ENCODE assay signal across 18 cellular contexts in genomic region chr10:125626671-125627070, GRCh38. TPM values are rescaled to one million over a fixed set of nuclear protein-coding genes. Genes with fewer than 3 reads are reported as not detected.
DNase-seq lines count a peak whose midpoint lies in the region; ATAC-seq, FAIRE-seq and TF ChIP-seq lines count a peak whose summit lies in the region.
"Had no signal": no experiment of that assay in that cellular context is flagged by ENCODE, and none has a peak within 500 bp of the region (broad histone marks: within the 10 kb centered on the region; RNA-seq: fewer than 3 reads in every experiment).

No MANE protein-coding gene starts in this region.

- no peaks in the 10 kb centered on the region for H3K36me3 Mint-ChIP-seq in GM23338 (ENCODE audit: low read depth)
- H3K36me3 Mint-ChIP-seq in nephron progenitor cell (ENCODE audit: low read depth): no peaks in the 10 kb centered on the region
- H3K36me3 Mint-ChIP-seq: CD8-positive, alpha-beta memory T cell had no signal

- no peak for ATAC-seq in GM23338
- no peak for ATAC-seq in HepG2
- ATAC-seq: A549, GM12878 had no signal

- H3K36me3 ChIP-seq in GM23338 (ENCODE audit: insufficient read depth) (no peaks in the 10 kb centered on the region), endothelial cell of umbilical vein (ENCODE audit: control insufficient read depth in 2 of 2, extremely low read depth in 1 of 2, insufficient read depth in 2 of 2, low read length in 2 of 2) (no peaks in the 10 kb centered on the region), HepG2 (replicated peaks in 1 of 2; ENCODE audit: control insufficient read depth in 1 of 2, insufficient read depth in 2 of 2, low read length in 2 of 2) (no peaks in the 10 kb centered on the region), mesenchymal stem cell (ENCODE audit: control insufficient read depth in 1 of 2, insufficient read depth in 2 of 2, low read depth in 1 of 2, low read length in 2 of 2) (no peaks in the 10 kb centered on the region)
- H3K36me3 ChIP-seq: HAP-1 had no signal

- peaks cover 7% of the 10 kb centered on the region for H3K4me1 Mint-ChIP-seq in GM23338
- peaks cover 19% of the 10 kb centered on the region for H3K4me1 Mint-ChIP-seq in nephron progenitor cell
- H3K4me1 Mint-ChIP-seq: CD8-positive, alpha-beta memory T cell had no signal

- no peak overlapping the region for H3K18ac ChIP-seq in mesenchymal stem cell (ENCODE audit: low read depth in 1 of 2, low read length in 2 of 2)

- no peaks in the 10 kb centered on the region; the same call in 1 of the 2 replicates for H3K9me2 ChIP-seq in GM23338 (ENCODE audit: insufficient read depth)

- H3K4me3 Mint-ChIP-seq in GM23338 (no peak overlapping the region), nephron progenitor cell (no peak overlapping the region)
- H3K4me3 Mint-ChIP-seq: CD8-positive, alpha-beta memory T cell had no signal

- no peak overlapping the region for H4K8ac ChIP-seq in mesenchymal stem cell (ENCODE audit: low read length)

- in situ Hi-C loops in HepG2 (cut with HindIII; ENCODE audit: extremely low pct_ligation_motif_present, low pct_unique_long_range_greater_than_20kb): no loop called here

- H3K9ac ChIP-seq in endothelial cell of umbilical vein (replicated peaks; ENCODE audit: extremely low read depth, insufficient read depth, low read length) (no peak overlapping the region), HepG2 (ENCODE audit: insufficient read depth, low read depth, low read length) (no peak overlapping the region), mesenchymal stem cell (ENCODE audit: low read length) (no peak overlapping the region)

- POLR2A ChIA-PET in endothelial cell of umbilical vein (lab: Charles Lee): no interaction called here
- POLR2A ChIA-PET in HepG2 (lab: Yijun Ruan, JAX): no interaction called here

- H3F3A ChIP-seq in GM23338 (replicated peaks; ENCODE audit: low read depth): no peaks in the 10 kb centered on the region

- H3K4ac ChIP-seq in mesenchymal stem cell (ENCODE audit: low read depth in 1 of 2, low read length in 2 of 2): no peak overlapping the region

- H3K9me1 ChIP-seq in endothelial cell of umbilical vein (replicated peaks; ENCODE audit: control insufficient read depth, extremely low read depth, insufficient read depth, low read length): no peaks in the 10 kb centered on the region

- H3K27ac Mint-ChIP-seq in GM23338 (no peak overlapping the region), nephron progenitor cell (peak overlapping the region; percentile 68)

- TF ChIP-seq CTCF in GM23338 (conservative IDR thresholded peaks at IDR 0.05; ENCODE audit: low read depth in 2 of 2) (no peak), coronary artery (IDR thresholded peaks at IDR 0.05) (no peak), endothelial cell of umbilical vein (IDR thresholded peaks at IDR 0.05; ENCODE audit: extremely low read depth in 1 of 2, insufficient read depth in 1 of 2, low read depth in 1 of 2, low read length in 2 of 2) (no peak), nephron progenitor cell (IDR thresholded peaks at IDR 0.05) (no peak), HepG2 (CRISPR knock-in tag; IDR thresholded peaks at IDR 0.05) (no peak)

- H3K4me3 ChIP-seq in GM23338 (no peak overlapping the region), coronary artery (no peak overlapping the region), endothelial cell of umbilical vein (replicated peaks in 1 of 3; ENCODE audit: insufficient read depth in 1 of 3, low read depth in 1 of 3, low read length in 3 of 3) (no peak overlapping the region), HepG2 (replicated peaks in 1 of 3; ENCODE audit: insufficient read depth in 1 of 3, low read depth in 2 of 3, low read length in 3 of 3) (no peak overlapping the region), mesenchymal stem cell (ENCODE audit: insufficient read depth in 1 of 2, low read depth in 1 of 2, low read length in 2 of 2) (no peak overlapping the region)
- H3K4me3 ChIP-seq: A549, GM12878, HAP-1 had no signal

- H2BK12ac ChIP-seq in mesenchymal stem cell (ENCODE audit: low read length in 2 of 2): no peak overlapping the region

- H3K79me1 ChIP-seq in mesenchymal stem cell (replicated peaks; ENCODE audit: low read length, poor library complexity, severe bottlenecking): no peaks in the 10 kb centered on the region

- dilution Hi-C loops in endothelial cell of umbilical vein (cut with MboI; ENCODE audit: extremely low pct_ligation_motif_present, low sequenced_read_pairs): no loop called here

- H3K9me3 ChIP-seq in endothelial cell of umbilical vein (replicated peaks; ENCODE audit: control insufficient read depth, insufficient read depth, low read length): no peaks in the 10 kb centered on the region
- no peaks in the 10 kb centered on the region for H3K9me3 ChIP-seq in HepG2 (ENCODE audit: low read length)
- peaks cover 3% of the 10 kb centered on the region for H3K9me3 ChIP-seq in mesenchymal stem cell (ENCODE audit: control insufficient read depth, low read length)
- H3K9me3 ChIP-seq: Caco-2, HAP-1 had no signal

- H3K14ac ChIP-seq in mesenchymal stem cell (ENCODE audit: low read length in 2 of 2): no peak overlapping the region

- H3K27me3 ChIP-seq in GM23338 (ENCODE audit: insufficient read depth) (no peaks in the 10 kb centered on the region), endothelial cell of umbilical vein (ENCODE audit: control insufficient read depth in 2 of 2, insufficient read depth in 2 of 2, low read length in 2 of 2) (peaks cover 2% of the 10 kb centered on the region in 2 experiments), HepG2 (ENCODE audit: control insufficient read depth in 1 of 2, insufficient read depth in 2 of 2, low read length in 2 of 2) (peaks cover 3 to 43% of the 10 kb centered on the region in 2 experiments; a peak in 4 of 5 replicates), mesenchymal stem cell (ENCODE audit: control insufficient read depth in 1 of 2, insufficient read depth in 1 of 2, low read length in 2 of 2) (peaks cover 9 to 26% of the 10 kb centered on the region in 2 experiments)

- H3K9me3 Mint-ChIP-seq in GM23338 (peaks cover 4% of the 10 kb centered on the region; the same call in 2 of the 3 replicates), nephron progenitor cell (peaks cover 4% of the 10 kb centered on the region)

- H3K79me2 ChIP-seq in GM23338 (replicated peaks; ENCODE audit: insufficient read depth): no peaks in the 10 kb centered on the region
- no peaks in the 10 kb centered on the region for H3K79me2 ChIP-seq in endothelial cell of umbilical vein (ENCODE audit: control insufficient read depth, insufficient read depth, low read length)
- H3K79me2 ChIP-seq in HepG2 (ENCODE audit: insufficient read depth, low read length): no peaks in the 10 kb centered on the region

- TF ChIP-seq RAD21 in HepG2 (CRISPR knock-in tag; IDR thresholded peaks at IDR 0.05): no peak

- H2BK120ac ChIP-seq in mesenchymal stem cell (ENCODE audit: low read depth, low read length): no peak overlapping the region

- TF ChIP-seq POLR2A in endothelial cell of umbilical vein (IDR thresholded peaks at IDR 0.05; ENCODE audit: low read depth, low read length) (no peak), HepG2 (IDR thresholded peaks at IDR 0.05; ENCODE audit: insufficient read depth in 1 of 2, low read depth in 2 of 2, low read length in 2 of 2) (no peak)

- no peak overlapping the region for H2AK5ac ChIP-seq in mesenchymal stem cell (ENCODE audit: low read length, severe bottlenecking)

- peaks cover 5% of the 10 kb centered on the region for H3K27me3 Mint-ChIP-seq in GM23338 (ENCODE audit: insufficient read depth, low read depth, poor library complexity)
- H3K27me3 Mint-ChIP-seq in nephron progenitor cell (ENCODE audit: low read depth, poor library complexity): peaks cover 7% of the 10 kb centered on the region

- no TSS peak for BruUV-seq in endothelial cell of umbilical vein (replicated peaks; lab: Mats Ljungman, UMichigan)
- BruUV-seq in HepG2 (replicated peaks; lab: Mats Ljungman, UMichigan): no TSS peak

- intact Hi-C loops in endothelial cell of umbilical vein (cut with micrococcal nuclease) (loop anchor here (5.0 kb wide), 3 partner anchors 91 to 579 kb away; partner anchors contain the start of gene EDRF1), HepG2 (cut with micrococcal nuclease; ENCODE audit: unreplicated experiment) (no loop called here)

- no peak overlapping the region for H3K23ac ChIP-seq in mesenchymal stem cell (ENCODE audit: low read length in 2 of 2)

- H3K4me1 ChIP-seq in GM23338 (ENCODE audit: insufficient read depth) (no peaks in the 10 kb centered on the region), endothelial cell of umbilical vein (ENCODE audit: control insufficient read depth, extremely low read depth, insufficient read depth, low read length) (peaks cover 20% of the 10 kb centered on the region), HepG2 (ENCODE audit: insufficient read depth, low read length) (no peaks in the 10 kb centered on the region), mesenchymal stem cell (ENCODE audit: control insufficient read depth, insufficient read depth, low read depth, low read length) (no peaks in the 10 kb centered on the region)
- H3K4me1 ChIP-seq: A549, Caco-2, HAP-1 had no signal

- H4K20me1 ChIP-seq in GM23338 (replicated peaks; ENCODE audit: insufficient read depth) (no peaks in the 10 kb centered on the region), endothelial cell of umbilical vein (replicated peaks; ENCODE audit: control insufficient read depth, extremely low read depth, insufficient read depth, low read length) (no peaks in the 10 kb centered on the region), HepG2 (ENCODE audit: insufficient read depth, low read length) (no peaks in the 10 kb centered on the region)

- no peak overlapping the region for H4K91ac ChIP-seq in mesenchymal stem cell (ENCODE audit: low read length)

- peak overlapping the region; percentile 63 for H2AFZ ChIP-seq in GM23338
- peak overlapping the region; percentile 13 for H2AFZ ChIP-seq in endothelial cell of umbilical vein (ENCODE audit: low read depth, low read length)
- H2AFZ ChIP-seq in HepG2 (ENCODE audit: low read length): no peak overlapping the region
- H2AFZ ChIP-seq in mesenchymal stem cell (ENCODE audit: low read depth, low read length): no peak overlapping the region

- DNase-seq in GM23338 (ENCODE audit: low spot score) (no peak), coronary artery (ENCODE audit: low spot score) (peak; percentile 28), endothelial cell of umbilical vein (ENCODE audit: low read depth, low spot score) (peak; percentile 58), nephron progenitor cell (no peak), DMS153 treated with DMSO at 0.1 percent for 48 hours (lab: John Stamatoyannopoulos, UW; ENCODE audit: unreplicated experiment) (no peak), T1000 (lab: John Stamatoyannopoulos, UW) (no peak), HepG2 (ENCODE audit: low spot score) (no peak), mesenchymal stem cell (no peak)
- DNase-seq: Caco-2; CD8-positive, alpha-beta memory T cell; GOT3 had no signal

- H3K4me2 ChIP-seq in GM23338 (no peak overlapping the region), endothelial cell of umbilical vein (ENCODE audit: insufficient read depth, low read length) (peak overlapping the region; percentile 36), HepG2 (ENCODE audit: low read depth, low read length) (no peak overlapping the region), mesenchymal stem cell (ENCODE audit: low read length, poor library complexity, severe bottlenecking) (no peak overlapping the region)
- H3K4me2 ChIP-seq: A549 had no signal

- WGBS in HepG2 (ENCODE audit: low lambda C conversion rate): 2% methylated on average over 6 of the region's 6 CpGs
- WGBS in mesenchymal stem cell: 44% methylated on average over 4 of the region's 6 CpGs

- no peak overlapping the region for H3K27ac ChIP-seq in GM23338 (ENCODE audit: low read depth)
- H3K27ac ChIP-seq in coronary artery: no peak overlapping the region
- H3K27ac ChIP-seq in endothelial cell of umbilical vein (ENCODE audit: insufficient read depth, low read depth, low read length): no peak overlapping the region
- no peak overlapping the region for H3K27ac ChIP-seq in HepG2 (ENCODE audit: extremely low read length, insufficient read depth, low read length)
- H3K27ac ChIP-seq in mesenchymal stem cell (ENCODE audit: low read length, poor library complexity, severe bottlenecking): no peak overlapping the region
- H3K27ac ChIP-seq: A549 had no signal

- H2BK5ac ChIP-seq in mesenchymal stem cell (ENCODE audit: low read depth, low read length, poor library complexity, severe bottlenecking): no peak overlapping the region

- FAIRE-seq in endothelial cell of umbilical vein (lab: Jason Lieb, UNC) (no peak), HepG2 (lab: Jason Lieb, UNC) (no peak)
- FAIRE-seq: A549, GM12878, GM18507, HTR-8/SVneo had no signal

- no peak overlapping the region for H2BK15ac ChIP-seq in mesenchymal stem cell (ENCODE audit: low read depth, poor library complexity, severe bottlenecking)

- TF ChIP-seq EP300 in HepG2 (IDR thresholded peaks at IDR 0.05; ENCODE audit: low read depth in 2 of 2, low read length in 2 of 2) (no peak), HepG2 (CRISPR knock-in tag; IDR thresholded peaks at IDR 0.05; ENCODE audit: borderline replicate concordance) (no peak)

- CTCF ChIA-PET in endothelial cell of umbilical vein (lab: Charles Lee): interaction anchor here (1.0 to 1.4 kb wide), 3 partner anchors 74 to 578 kb away, joined by 3 to 4 read pairs (median 3); no protein-coding TSS in a partner anchor
- CTCF ChIA-PET in HepG2 (lab: Yijun Ruan, JAX; ENCODE audit: low intra/inter-chr PET ratio, low total read pairs): no interaction called here

RNA-seq across cellular contexts. Expression of gene TEX36, which starts 56.3 kb away (rescaled TPM):
- not detected in 2 replicates for total RNA-seq in GM23338 (2014; rRNA removed; shearing (Covaris generic))
- polyA plus RNA-seq in GM23338 (2016; fragmentation: Nextera tagmentation; extraction: Ambion mirVana): not detected in 2 replicates
- total RNA-seq in endothelial cell of umbilical vein: not detected in 2 replicates
- polyA plus RNA-seq in endothelial cell of umbilical vein: not detected in 2 replicates
- not detected in 2 replicates for polyA plus RNA-seq in endothelial cell of umbilical vein (2011; cell fraction: cytosol; rRNA removed)
- polyA plus RNA-seq in endothelial cell of umbilical vein (2011; cell fraction: nucleus; rRNA removed): not detected in 2 replicates
- polyA plus RNA-seq in endothelial cell of umbilical vein (2012): not detected in 2 replicates
- polyA minus RNA-seq in endothelial cell of umbilical vein: not detected in 2 replicates
- not detected for polyA minus RNA-seq in endothelial cell of umbilical vein (2011; cell fraction: cytosol; rRNA and poly(A)+ RNA removed)
- not detected in 2 replicates for polyA minus RNA-seq in endothelial cell of umbilical vein (2011; cell fraction: nucleus; rRNA and poly(A)+ RNA removed)
- not detected in 2 replicates for total RNA-seq in HepG2 (2016; rRNA removed; fragmentation: Illumina TruSeq; extraction: Trizol)
- not detected in 2 replicates for total RNA-seq in HepG2 (2016; cell fraction: cytosol; rRNA removed; fragmentation: Illumina TruSeq; extraction: Trizol; ENCODE audit: low read depth)
- not detected in 2 replicates for total RNA-seq in HepG2 (2016; cell fraction: insoluble cytoplasmic fraction; rRNA removed; fragmentation: Illumina TruSeq; extraction: Trizol)
- not detected in 2 replicates for total RNA-seq in HepG2 (2016; cell fraction: membrane; rRNA removed; fragmentation: Illumina TruSeq; extraction: Trizol)
- not detected in 2 replicates for total RNA-seq in HepG2 (2016; cell fraction: nucleus; rRNA removed; fragmentation: Illumina TruSeq; extraction: Trizol)
- not detected in 2 replicates for polyA plus RNA-seq in HepG2 (2011; rRNA removed)
- not detected in 2 replicates for polyA plus RNA-seq in HepG2 (2011; cell fraction: cytosol; rRNA removed)
- polyA plus RNA-seq in HepG2 (2011; cell fraction: nucleus; rRNA removed): not detected in 2 replicates
- polyA plus RNA-seq in HepG2 (2012): not detected in 2 replicates
- not detected in 2 replicates for polyA plus RNA-seq in HepG2 (2016; cell fraction: cytosol; fragmentation: Illumina TruSeq; extraction: Trizol; ENCODE audit: low read depth)
- not detected in 2 replicates for polyA plus RNA-seq in HepG2 (2016; cell fraction: insoluble cytoplasmic fraction; fragmentation: Illumina TruSeq; extraction: Trizol; ENCODE audit: low read depth)
- polyA plus RNA-seq in HepG2 (2016; cell fraction: membrane; fragmentation: Illumina TruSeq; extraction: Trizol; ENCODE audit: low read depth): not detected in 2 replicates
- not detected in 2 replicates for polyA plus RNA-seq in HepG2 (2016; cell fraction: nucleus; fragmentation: Illumina TruSeq; extraction: Trizol; ENCODE audit: insufficient read depth, low read depth)
- polyA minus RNA-seq in HepG2 (2011; rRNA and poly(A)+ RNA removed; ENCODE audit: low replicate concordance): 1.5 TPM in 1 of 2 replicates, not detected in the other
- not detected in 2 replicates for polyA minus RNA-seq in HepG2 (2011; cell fraction: cytosol; rRNA and poly(A)+ RNA removed)
- not detected in 2 replicates for polyA minus RNA-seq in HepG2 (2011; cell fraction: nucleus; rRNA and poly(A)+ RNA removed)
- polyA plus RNA-seq in mesenchymal stem cell (2013, experiment 1 of 2): not detected
- not detected for polyA plus RNA-seq in mesenchymal stem cell (2013, experiment 2 of 2)
- total RNA-seq: Caco-2; CD8-positive, alpha-beta memory T cell; G401; GM12878 had no signal
- polyA plus RNA-seq: A549; BJ; CD8-positive, alpha-beta memory T cell; GM12878 had no signal

Comparison
In these comparisons a context has a peak if more than half of its experiments do, and no peak if none do; other contexts are left out.
1. DNase-seq: peak in coronary artery (single experiment) and endothelial cell of umbilical vein (single experiment); none in GM23338 (single experiment), nephron progenitor cell (single experiment), DMS153 treated with DMSO at 0.1 percent for 48 hours (single experiment), T1000 (single experiment), HepG2 (single experiment) and mesenchymal stem cell (single experiment).
2. H2AFZ ChIP-seq: peak in GM23338 (single experiment) and endothelial cell of umbilical vein (single experiment); none in HepG2 (single experiment) and mesenchymal stem cell (single experiment).